2 cellular contexts compared by ENCODE assay signal in genomic region chr7:96643436-96643835, GRCh38.
DNase-seq lines count a peak whose midpoint lies in the region; ATAC-seq, FAIRE-seq and TF ChIP-seq lines count a peak whose summit lies in the region.
"Not testable (repeated sequence)": the region's sequence is repeated elsewhere in the genome, so short reads cannot be mapped to it uniquely, and the experiment has no call there.

No MANE protein-coding gene starts in this region.

- not testable (repeated sequence) for H3K27me3 ChIP-seq in K562 (ENCODE audit: control insufficient read depth in 2 of 2, insufficient read depth in 2 of 2, low read length in 2 of 2)

- not testable (repeated sequence) for ATAC-seq in K562

- not testable (repeated sequence) for BruUV-seq in K562 (replicated peaks; lab: Mats Ljungman, UMichigan)

- not testable (repeated sequence) for H3K4me3 ChIP-seq in HEK293 (ENCODE audit: low read depth, low read length); K562

- not testable (repeated sequence) for TF ChIP-seq CTCF in HEK293 (tag by site-specific recombination; IDR thresholded peaks at IDR 0.05); K562 (IDR thresholded peaks at IDR 0.05 in 2 of 3, conservative IDR thresholded peaks at IDR 0.05 in 1 of 3; ENCODE audit: insufficient read depth in 2 of 3, low read depth in 1 of 3, low read length in 3 of 3)

- not testable (repeated sequence) for H3K4me1 ChIP-seq in HEK293 (ENCODE audit: control insufficient read depth, insufficient read depth, low read length); K562 (replicated peaks in 1 of 2; ENCODE audit: control insufficient read depth in 2 of 2, insufficient read depth in 2 of 2, low read length in 2 of 2)

- POLR2A ChIA-PET in HEK293 (lab: Yijun Ruan, JAX); K562 (lab: Yijun Ruan, JAX): not testable (repeated sequence)

- H2AFZ ChIP-seq in K562 (ENCODE audit: low read depth, low read length), result not testable (repeated sequence)

- not testable (repeated sequence) for H3K9ac ChIP-seq in K562 (ENCODE audit: insufficient read depth in 1 of 2, low read depth in 2 of 2, low read length in 2 of 2)

- not testable (repeated sequence) for H3K9me1 ChIP-seq in K562 (ENCODE audit: control insufficient read depth, insufficient read depth, low read length)

- 0% methylated on average over 4 of the region's 4 CpGs for WGBS in K562 (ENCODE audit: insufficient coverage, low coverage, missing lambda C conversion rate)

- in situ Hi-C loops in K562 (cut with MboI), result not testable (repeated sequence)

- not testable (repeated sequence) for H3K79me2 ChIP-seq in K562 (ENCODE audit: control insufficient read depth, insufficient read depth, low read length)

- intact Hi-C loops in K562 (cut with micrococcal nuclease), result not testable (repeated sequence)

- H3K27ac ChIP-seq in HEK293 (ENCODE audit: extremely low read depth, low read depth, low read length); K562 (ENCODE audit: extremely low read depth, low read depth, low read length): not testable (repeated sequence)

- not testable (repeated sequence) for H3K4me2 ChIP-seq in K562 (ENCODE audit: insufficient read depth, low read length)

- not testable (repeated sequence) for FAIRE-seq in K562 (lab: Jason Lieb, UNC)

- CTCF ChIA-PET in HEK293 (lab: Yijun Ruan, JAX); K562 (lab: Yijun Ruan, JAX; ENCODE audit: low intra/inter-chr PET ratio): not testable (repeated sequence)

- DNase-seq in K562 (ENCODE audit: extremely low read depth in 1 of 4, low spot score in 3 of 4), result not testable (repeated sequence)

- H3K36me3 ChIP-seq in HEK293 (ENCODE audit: control insufficient read depth in 2 of 2, insufficient read depth in 1 of 2, low read length in 2 of 2); K562 (ENCODE audit: control insufficient read depth, insufficient read depth, low read length): not testable (repeated sequence)

- H4K20me1 ChIP-seq in K562 (replicated peaks; ENCODE audit: control insufficient read depth, insufficient read depth, low read length), result not testable (repeated sequence)

- TF ChIP-seq POLR2A in K562 (conservative IDR thresholded peaks at IDR 0.05), result not testable (repeated sequence)

- not testable (repeated sequence) for TF ChIP-seq EP300 in K562 (IDR thresholded peaks at IDR 0.05; ENCODE audit: low read length)

- TF ChIP-seq RAD21 in K562 (CRISPR knock-in tag; conservative IDR thresholded peaks at IDR 0.05 in 1 of 2, IDR thresholded peaks at IDR 0.05 in 1 of 2), result not testable (repeated sequence)

- not testable (repeated sequence) for H3K9me3 ChIP-seq in HEK293 (ENCODE audit: control insufficient read depth, insufficient read depth, low read depth, low read length); K562 (replicated peaks; ENCODE audit: control insufficient read depth, insufficient read depth, low read depth, low read length)

TF ChIP-seq in HEK293, 187 proteins besides CTCF, POLR2A, EP300 and RAD21:
- TF ChIP-seq, protein P1, sequence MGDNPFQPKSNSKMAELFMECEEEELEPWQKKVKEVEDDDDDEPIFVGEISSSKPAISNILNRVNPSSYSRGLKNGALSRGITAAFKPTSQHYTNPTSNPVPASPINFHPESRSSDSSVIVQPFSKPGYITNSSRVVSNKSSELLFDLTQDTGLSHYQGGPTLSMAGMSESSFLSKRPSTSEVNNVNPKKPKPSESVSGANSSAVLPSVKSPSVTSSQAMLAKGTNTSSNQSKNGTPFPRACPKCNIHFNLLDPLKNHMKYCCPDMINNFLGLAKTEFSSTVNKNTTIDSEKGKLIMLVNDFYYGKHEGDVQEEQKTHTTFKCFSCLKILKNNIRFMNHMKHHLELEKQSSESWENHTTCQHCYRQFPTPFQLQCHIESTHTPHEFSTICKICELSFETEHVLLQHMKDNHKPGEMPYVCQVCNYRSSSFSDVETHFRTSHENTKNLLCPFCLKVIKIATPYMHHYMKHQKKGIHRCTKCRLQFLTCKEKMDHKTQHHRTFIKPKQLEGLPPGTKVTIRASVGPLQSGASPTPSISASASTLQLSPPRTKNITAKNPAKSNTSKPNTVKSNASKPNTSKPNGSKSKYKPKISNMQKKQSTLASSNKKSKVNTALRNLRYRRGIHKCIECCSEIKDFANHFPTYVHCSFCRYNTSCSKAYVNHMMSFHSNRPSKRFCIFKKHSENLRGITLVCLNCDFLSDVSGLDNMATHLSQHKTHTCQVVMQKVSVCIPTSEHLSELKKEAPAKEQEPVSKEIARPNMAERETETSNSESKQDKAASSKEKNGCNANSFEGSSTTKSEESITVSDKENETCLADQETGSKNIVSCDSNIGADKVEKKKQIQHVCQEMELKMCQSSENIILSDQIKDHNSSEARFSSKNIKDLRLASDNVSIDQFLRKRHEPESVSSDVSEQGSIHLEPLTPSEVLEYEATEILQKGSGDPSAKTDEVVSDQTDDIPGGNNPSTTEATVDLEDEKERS (tag by site-specific recombination; IDR thresholded peaks at IDR 0.05), result 0 out of 2 replicates have a peak, but pooled peaks have one; percentile 32
- TF ChIP-seq ZNF146 (tag by site-specific recombination; IDR thresholded peaks at IDR 0.05), result peak; percentile 76; the same call in 1 of the 2 replicates

TF ChIP-seq in K562, 482 proteins besides CTCF, POLR2A, EP300 and RAD21:
- TF ChIP-seq ZNF146 (CRISPR knock-in tag; IDR thresholded peaks at IDR 0.05; ENCODE audit: unreplicated experiment), result peak; percentile 55
TF ChIP-seq in K562: peak in this region for 1; not testable (repeated sequence) for 481.
